In genomic region chrX:52577464-52578173, GRCh38 we compare ENCODE assay signal across 8 cellular contexts.
"Had no signal": no experiment of that assay in that cellular context is flagged by ENCODE, and none has a peak within 500 bp of the region (broad histone marks: within the 10 kb centered on the region; RNA-seq: fewer than 3 reads in every experiment).

No MANE protein-coding gene starts in this region.

- H3K4me1 ChIP-seq: uterus had no signal

- H3K36me3 ChIP-seq: uterus had no signal

- H3K27ac ChIP-seq: epithelial cell of prostate, uterus had no signal

- H3K4me3 ChIP-seq: uterus had no signal

- DNase-seq: cortex of kidney; effector memory CD8-positive, alpha-beta T cell; stimulated activated CD4-positive, alpha-beta T cell treated with anti-CD3 and anti-CD28 coated beads, Interleukin-15, amount 100 ng/mL, for 24 hours; stimulated activated CD4-positive, alpha-beta T cell treated with anti-CD3 and anti-CD28 coated beads, Interleukin-4, amount 100 ng/mL, for 24 hours; stimulated activated naive CD8-positive, alpha-beta T cell treated with anti-CD3 and anti-CD28 coated beads, Interleukin-15, amount 100 ng/mL, for 72 hours; uterus had no signal

- H3K9me3 ChIP-seq: uterus had no signal

- H3K27me3 ChIP-seq: uterus had no signal

- FAIRE-seq: TTC549 had no signal

- ATAC-seq: effector memory CD8-positive, alpha-beta T cell; stimulated activated naive CD8-positive, alpha-beta T cell treated with anti-CD3 and anti-CD28 coated beads, Interleukin-15, amount 100 ng/mL, for 72 hours had no signal
